Comparison of ENCODE assay signal across 9 cellular contexts in the genomic region with DNA sequence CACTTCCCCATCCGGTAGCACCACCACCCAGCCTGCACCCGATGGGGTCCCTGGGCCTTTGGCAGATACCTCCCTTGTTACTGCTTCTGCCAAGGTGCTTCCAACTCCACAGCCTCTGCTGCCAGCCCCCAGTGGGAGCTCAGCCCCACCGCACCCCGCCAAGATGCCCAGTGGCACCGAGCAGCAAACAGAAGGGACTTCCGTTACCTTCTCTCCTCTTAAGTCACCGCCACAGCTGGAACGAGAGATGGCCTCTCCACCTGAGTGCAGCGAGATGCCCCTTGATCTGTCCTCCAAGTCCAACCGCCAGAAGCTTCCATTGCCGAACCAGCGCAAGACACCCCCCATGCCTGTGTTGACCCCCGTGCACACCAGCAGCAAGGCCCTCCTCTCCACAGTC.
"Had no signal": no experiment of that assay in that cellular context is flagged by ENCODE, and none has a peak within 500 bp of the region (broad histone marks: within the 10 kb centered on the region; RNA-seq: fewer than 3 reads in every experiment).

No MANE protein-coding gene starts in this region.

- H3K4me3 ChIP-seq: HAP-1, K562 had no signal

- H3K9me3 Mint-ChIP-seq: HFFc6 had no signal

- H3K4me3 Mint-ChIP-seq: HFFc6 had no signal

- H3K27ac Mint-ChIP-seq: HFFc6 had no signal

- DNase-seq: GOT3, H7, HFFc6, KG1 had no signal

- H3K27ac ChIP-seq: HL-60 had no signal

- FAIRE-seq: HepG2, K562 had no signal

- H3K9me3 ChIP-seq: HAP-1 had no signal

- ATAC-seq: HCT116, HepG2, K562 had no signal
